1 cellular context compared by ENCODE assay signal in genomic region chr18:74734013-74734444, GRCh38.
TF ChIP-seq lines count a peak whose summit lies in the region.

No MANE protein-coding gene starts in this region.

TF ChIP-seq in HepG2, 621 proteins besides CTCF, POLR2A, EP300 and RAD21 (continued from another document):
- TF ChIP-seq ZBTB10 (CRISPR knock-in tag; IDR thresholded peaks at IDR 0.05; ENCODE audit: borderline replicate concordance) (no peak), ZNF12 (CRISPR knock-in tag; IDR thresholded peaks at IDR 0.05) (no peak), HHEX (CRISPR knock-in tag; IDR thresholded peaks at IDR 0.05) (no peak), ZNF781 (CRISPR knock-in tag; IDR thresholded peaks at IDR 0.05; ENCODE audit: borderline replicate concordance, not compliant biosample characterization) (no peak), ARID5B (CRISPR knock-in tag; IDR thresholded peaks at IDR 0.05) (peak; percentile 89), ATF6 (CRISPR knock-in tag; conservative IDR thresholded peaks at IDR 0.05) (0 out of 2 replicates have a peak, but pooled peaks have one; percentile 41), FOXA1 (IDR thresholded peaks at IDR 0.05) (no peak), FOXA1 (CRISPR knock-in tag; IDR thresholded peaks at IDR 0.05) (no peak), KDM4B (CRISPR knock-in tag; IDR thresholded peaks at IDR 0.05) (no peak), SIX4 (CRISPR knock-in tag; IDR thresholded peaks at IDR 0.05) (peak; percentile 61; the same call in 1 of the 2 replicates), SETDB1 (CRISPR knock-in tag; IDR thresholded peaks at IDR 0.05; ENCODE audit: borderline replicate concordance) (no peak), DMAP1 (CRISPR knock-in tag; IDR thresholded peaks at IDR 0.05) (peak; percentile 54; the same call in 1 of the 2 replicates), GATA4 (IDR thresholded peaks at IDR 0.05; ENCODE audit: borderline replicate concordance, low read depth) (peak; percentile 56; the same call in 1 of the 2 replicates), KDM1A (CRISPR knock-in tag; IDR thresholded peaks at IDR 0.05) (peak; percentile 59; the same call in 1 of the 2 replicates), NR2F6 (IDR thresholded peaks at IDR 0.05) (no peak; the same call in 1 of the 2 replicates), NR2F6 (CRISPR knock-in tag; IDR thresholded peaks at IDR 0.05) (peak; percentile 60; the same call in 1 of the 2 replicates), SMAD1 (CRISPR knock-in tag; IDR thresholded peaks at IDR 0.05; ENCODE audit: borderline replicate concordance, low read depth) (no peak), NFKB2 (CRISPR knock-in tag; IDR thresholded peaks at IDR 0.05; ENCODE audit: borderline replicate concordance) (no peak), MTA3 (CRISPR knock-in tag; IDR thresholded peaks at IDR 0.05) (no peak), PHB2 (IDR thresholded peaks at IDR 0.05; ENCODE audit: partially characterized antibody) (no peak), MXI1 (IDR thresholded peaks at IDR 0.05; ENCODE audit: borderline replicate concordance, low read depth, low read length) (peak; percentile 45; the same call in 1 of the 3 replicates), SMAD3 (CRISPR knock-in tag; IDR thresholded peaks at IDR 0.05) (0 out of 2 replicates have a peak, but pooled peaks have one; percentile 22), HNF1B (CRISPR knock-in tag; IDR thresholded peaks at IDR 0.05) (peak; percentile 76)
